9 cellular contexts compared by ENCODE assay signal in genomic region chr15:65183847-65184159, GRCh38. TPM values are rescaled to one million over a fixed set of nuclear protein-coding genes. Genes with fewer than 3 reads are reported as not detected.
DNase-seq lines count a peak whose midpoint lies in the region; ATAC-seq and TF ChIP-seq lines count a peak whose summit lies in the region.
"Had no signal": no experiment of that assay in that cellular context is flagged by ENCODE, and none has a peak within 500 bp of the region (broad histone marks: within the 10 kb centered on the region; RNA-seq: fewer than 3 reads in every experiment).

No MANE protein-coding gene starts in this region.

- peaks cover 22 to 38% of the 10 kb centered on the region in 2 donors for H3K4me1 ChIP-seq in adrenal gland (replicated peaks in 1 of 2)
- H3K4me1 ChIP-seq in liver (ENCODE audit: control insufficient read depth in 4 of 4, insufficient read depth in 4 of 4, low read length in 3 of 4), result peaks cover 7 to 26% (median 20%) of the 10 kb centered on the region in 4 donors
- peaks cover 0 to 45% (median 16%) of the 10 kb centered on the region in 4 donors for H3K4me1 ChIP-seq in tibial artery

- peak overlapping the region; percentile 100 for H3K9ac ChIP-seq in liver (ENCODE audit: low read depth in 1 of 2, low read length in 2 of 2)

- intact Hi-C loops in adrenal gland (cut with DNase I) (no loop called here), tibial artery (cut with DNase I; ENCODE audit: low total_unique reads) (loop anchor here (2.0 to 10.0 kb wide), 2 partner anchors 49 to 113 kb away; partner anchors contain the start of genes PDCD7 and RNU5A-1)

- TF ChIP-seq CTCF in adrenal gland (IDR thresholded peaks at IDR 0.05) (no peak), liver (IDR thresholded peaks at IDR 0.05; ENCODE audit: low read depth, low read length, missing input control) (no peak), tibial artery (IDR thresholded peaks at IDR 0.05) (no peak)

- H3K27ac ChIP-seq in adrenal gland, result peak overlapping the region; percentile 41 to 94 (median 92)
- H3K27ac ChIP-seq in liver (ENCODE audit: low read depth in 1 of 2, low read length in 2 of 2), result peak overlapping the region; percentile 98 to 99
- peak overlapping the region; percentile 94 to 97 for H3K27ac ChIP-seq in tibial artery

- peaks cover 1% of the 10 kb centered on the region for H3K36me3 Mint-ChIP-seq in activated T-cell treated with anti-CD3 and anti-CD28 coated beads, Interleukin-2, amount 50 U/mL, for 4 hours (ENCODE audit: insufficient read depth)

- peak overlapping the region; percentile 96 for H3K4me3 Mint-ChIP-seq in activated T-cell treated with anti-CD3 and anti-CD28 coated beads, Interleukin-2, amount 50 U/mL, for 4 hours

- DNase-seq in activated T-cell treated with anti-CD3 and anti-CD28 coated beads, Interleukin-2, amount 50 U/mL, for 4 hours, result no peak
- DNase-seq in activated T-cell treated with anti-CD3 and anti-CD28 coated beads, Interleukin-2, amount 50 U/mL, for 1 hour, result no peak
- no peak for DNase-seq in adrenal gland
- no peak for DNase-seq in tibial artery
- DNase-seq in left lobe of liver (ENCODE audit: low spot score), result no peak
- no peak for DNase-seq in KG1 (lab: John Stamatoyannopoulos, UW)
- DNase-seq in NCI-H446 treated with DMSO at 0.1 percent for 48 hours (lab: John Stamatoyannopoulos, UW), result no peak
- DNase-seq: NCI-H510A had no signal

- peak overlapping the region; percentile 69 to 97 (median 90) for H3K4me3 ChIP-seq in adrenal gland
- peak overlapping the region; percentile 67 to 96 (median 94) for H3K4me3 ChIP-seq in liver (ENCODE audit: low read depth in 1 of 3, low read length in 3 of 3)
- peak overlapping the region; percentile 77 to 93 for H3K4me3 ChIP-seq in tibial artery

- H3K4me1 Mint-ChIP-seq in activated T-cell treated with anti-CD3 and anti-CD28 coated beads, Interleukin-2, amount 50 U/mL, for 4 hours (ENCODE audit: low read depth), result peaks cover 34% of the 10 kb centered on the region

- WGBS in adrenal gland, 4 donors, result 1 to 3% (median 2%) methylated on average over 4 of the region's 4 CpGs
- WGBS in liver, result 2% methylated on average over 4 of the region's 4 CpGs

- no peak for ATAC-seq in activated T-cell treated with anti-CD3 and anti-CD28 coated beads, Interleukin-2, amount 50 U/mL, for 4 hours
- no peak for ATAC-seq in left lobe of liver

- no peak for TF ChIP-seq POLR2A in adrenal gland (IDR thresholded peaks at IDR 0.05)

- H3K27me3 Mint-ChIP-seq in activated T-cell treated with anti-CD3 and anti-CD28 coated beads, Interleukin-2, amount 50 U/mL, for 4 hours (ENCODE audit: low read depth), result no peaks in the 10 kb centered on the region

- no peaks in the 10 kb centered on the region for H3K9me3 Mint-ChIP-seq in activated T-cell treated with anti-CD3 and anti-CD28 coated beads, Interleukin-2, amount 50 U/mL, for 4 hours

- peaks cover 0 to 14% of the 10 kb centered on the region in 2 donors for H3K36me3 ChIP-seq in adrenal gland (replicated peaks in 1 of 2)
- peaks cover under 1 to 9% (median 2%) of the 10 kb centered on the region in 4 donors for H3K36me3 ChIP-seq in liver (ENCODE audit: control insufficient read depth in 4 of 4, insufficient read depth in 3 of 4, low read depth in 1 of 4, low read length in 3 of 4)
- peaks cover 4 to 13% (median 11%) of the 10 kb centered on the region in 3 donors for H3K36me3 ChIP-seq in tibial artery

- H3K27me3 ChIP-seq in adrenal gland (no peaks in the 10 kb centered on the region), liver (ENCODE audit: control insufficient read depth in 4 of 4, insufficient read depth in 4 of 4, low read length in 3 of 4) (no peaks in the 10 kb centered on the region), tibial artery (no peaks in the 10 kb centered on the region)

- no peak for TF ChIP-seq RAD21 in liver (IDR thresholded peaks at IDR 0.05)

- no peaks in the 10 kb centered on the region for H3K9me3 ChIP-seq in adrenal gland (replicated peaks in 1 of 3)
- H3K9me3 ChIP-seq in liver (ENCODE audit: control insufficient read depth in 4 of 4, low read length in 3 of 4), result no peaks in the 10 kb centered on the region
- H3K9me3 ChIP-seq in tibial artery, result no peaks in the 10 kb centered on the region

TF ChIP-seq in liver, 16 proteins besides CTCF, POLR2A, EP300 and RAD21:
- TF ChIP-seq HNF4G (IDR thresholded peaks at IDR 0.05) (no peak), HNF4A (conservative IDR thresholded peaks at IDR 0.05) (no peak), EGR1 (IDR thresholded peaks at IDR 0.05; ENCODE audit: low read depth in 2 of 2) (no peak), YY1 (IDR thresholded peaks at IDR 0.05) (no peak), SP1 (IDR thresholded peaks at IDR 0.05) (no peak), TAF1 (conservative IDR thresholded peaks at IDR 0.05) (no peak), NR2F2 (IDR thresholded peaks at IDR 0.05) (no peak), ATF3 (IDR thresholded peaks at IDR 0.05) (no peak), REST (IDR thresholded peaks at IDR 0.05) (no peak), RXRA (IDR thresholded peaks at IDR 0.05) (no peak), MAX (IDR thresholded peaks at IDR 0.05) (no peak), JUND (IDR thresholded peaks at IDR 0.05) (no peak), GABPA (IDR thresholded peaks at IDR 0.05 in 1 of 2, conservative IDR thresholded peaks at IDR 0.05 in 1 of 2) (no peak), FOXA2 (IDR thresholded peaks at IDR 0.05) (no peak)

RNA-seq across cellular contexts. Expression of gene CLPX, which starts 1.3 kb away (rescaled TPM):
- 10 to 100 TPM; 56.2 to 62.4 (median 58.0) TPM for total RNA-seq in activated T-cell treated with anti-CD3 and anti-CD28 coated beads, Interleukin-2, amount 50 U/mL, for 4 hours
- total RNA-seq in adrenal gland (10 to 100 TPM; 34.3 to 70.7 (median 49.7) TPM), liver (10 to 100 TPM; 39.0 to 79.4 TPM), left lobe of liver (76.2 TPM)
- polyA plus RNA-seq in adrenal gland (10 to 100 TPM; 10.4 to 69.1 (median 11.3) TPM), liver (10 to 100 TPM; 24.8 to 43.1 TPM)

RNA-seq across cellular contexts. Expression of gene CILP, which starts 27.5 kb away (rescaled TPM):
- under 1 TPM; 0.08 to 0.13 (median 0.08) TPM for total RNA-seq in activated T-cell treated with anti-CD3 and anti-CD28 coated beads, Interleukin-2, amount 50 U/mL, for 4 hours
- total RNA-seq in adrenal gland, result 1 to 10 TPM in 4 of 8 donors, under 1 TPM in 4; 0.39 to 2.7 (median 1.3) TPM
- 1 to 10 TPM in 1 of 3 donors, under 1 TPM in 2; 0.68 to 1.4 (median 0.97) TPM for polyA plus RNA-seq in adrenal gland
- total RNA-seq in liver, result 1 to 10 TPM in 1 of 2 donors, under 1 TPM in 1; 0.28 to 2.6 TPM
- polyA plus RNA-seq in liver, result under 1 TPM; 0.36 to 0.52 TPM
- 1.3 TPM for total RNA-seq in left lobe of liver

RNA-seq across cellular contexts. Expression of gene PDCD7, which starts 50.2 kb away (rescaled TPM):
- 10 to 100 TPM; 35.0 to 38.7 (median 36.1) TPM for total RNA-seq in activated T-cell treated with anti-CD3 and anti-CD28 coated beads, Interleukin-2, amount 50 U/mL, for 4 hours
- total RNA-seq in adrenal gland, result 100 to 1,000 TPM in 1 of 8 donors, 10 to 100 TPM in 7; 17.5 to 121 (median 23.1) TPM
- polyA plus RNA-seq in adrenal gland, result 10 to 100 TPM in 2 of 3 donors, 1 to 10 TPM in 1; 9.8 to 18.7 (median 17.3) TPM
- 1 to 10 TPM; 8.5 to 9.5 TPM for total RNA-seq in liver
- polyA plus RNA-seq in liver, result 1 to 10 TPM; 3.0 to 4.9 TPM
- total RNA-seq in left lobe of liver, result 9.7 TPM
